In the genomic region with DNA sequence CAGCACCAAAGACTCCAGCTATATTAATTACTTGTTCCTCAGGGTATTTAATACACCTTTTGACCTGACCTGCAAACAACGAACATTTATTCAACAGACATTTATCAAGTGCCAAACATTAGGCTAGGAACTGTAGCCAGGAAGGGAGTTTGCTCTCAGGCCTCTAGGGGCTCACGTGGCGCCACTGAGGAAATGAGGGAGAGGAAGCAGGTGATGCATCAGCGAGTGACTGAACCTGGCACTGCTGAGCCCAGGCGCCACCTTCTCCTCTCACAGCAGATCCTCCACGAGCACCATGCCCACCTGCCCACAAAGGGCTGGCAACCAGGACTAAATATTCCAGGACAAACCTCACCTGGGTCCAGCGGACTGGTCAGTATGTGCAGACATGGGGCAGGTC, we compare ENCODE assay signal across 9 cellular contexts. TPM values are rescaled to one million over a fixed set of nuclear protein-coding genes. Genes with fewer than 3 reads are reported as not detected.
DNase-seq lines count a peak whose midpoint lies in the region; ATAC-seq, FAIRE-seq and TF ChIP-seq lines count a peak whose summit lies in the region.
"Had no signal": no experiment of that assay in that cellular context is flagged by ENCODE, and none has a peak within 500 bp of the region (broad histone marks: within the 10 kb centered on the region; RNA-seq: fewer than 3 reads in every experiment).

No MANE protein-coding gene starts in this region.

- peaks cover 19% of the 10 kb centered on the region for H3K4me1 Mint-ChIP-seq in astrocyte (ENCODE audit: low read depth, unreplicated experiment)

- peaks cover 3% of the 10 kb centered on the region for H3K36me3 ChIP-seq in astrocyte (ENCODE audit: insufficient read depth, low read length)

- no peak overlapping the region for H3K4me2 ChIP-seq in astrocyte (ENCODE audit: low read length)

- H3K27me3 ChIP-seq in astrocyte (ENCODE audit: insufficient read depth, low read length), result no peaks in the 10 kb centered on the region
- H3K27me3 ChIP-seq: right lobe of liver had no signal

- FAIRE-seq in astrocyte (lab: Jason Lieb, UNC), result no peak

- H3K4me3 Mint-ChIP-seq in astrocyte (ENCODE audit: unreplicated experiment), result no peak overlapping the region

- peaks cover 22% of the 10 kb centered on the region for H4K20me1 ChIP-seq in astrocyte (ENCODE audit: insufficient read depth, low read length)

- H3K36me3 Mint-ChIP-seq in astrocyte (ENCODE audit: low read depth, unreplicated experiment), result peaks cover 30% of the 10 kb centered on the region

- H3K27me3 Mint-ChIP-seq in astrocyte (ENCODE audit: low read depth, unreplicated experiment), result no peaks in the 10 kb centered on the region

- peak; percentile 9 for DNase-seq in NCI-H82 (lab: John Stamatoyannopoulos, UW)
- no peak for DNase-seq in NCI-H82 treated with DMSO at 0.1 percent for 48 hours (lab: John Stamatoyannopoulos, UW; ENCODE audit: unreplicated experiment)
- no peak for DNase-seq in astrocyte (ENCODE audit: low read depth)
- DNase-seq in lung microvascular endothelial cell (ENCODE audit: low read depth in 2 of 2), result peak; percentile 68 to 85
- no peak for DNase-seq in hippocampal formation (lab: John Stamatoyannopoulos, UW)
- no peak for DNase-seq in NCI-H146 treated with DMSO at 0.1 percent for 48 hours (lab: John Stamatoyannopoulos, UW; ENCODE audit: unreplicated experiment)
- no peak for DNase-seq in H4 (ENCODE audit: low spot score)
- DNase-seq: right lobe of liver had no signal

- ATAC-seq in HG03175 (IDR thresholded peaks at IDR 0.05; ENCODE audit: unreplicated experiment), result peak; percentile 91

- no peak overlapping the region for H3K4me3 ChIP-seq in astrocyte (ENCODE audit: insufficient read depth, low read depth, low read length)
- H3K4me3 ChIP-seq: right lobe of liver had no signal

- H3K27ac ChIP-seq in astrocyte (ENCODE audit: low read depth, low read length), result no peak overlapping the region
- H3K27ac ChIP-seq: right lobe of liver had no signal

- peak; percentile 33 for TF ChIP-seq CTCF in astrocyte (IDR thresholded peaks at IDR 0.05; ENCODE audit: insufficient read depth, low read depth, low read length)

- H3K9ac ChIP-seq in astrocyte (ENCODE audit: low read length), result no peak overlapping the region

- no peak overlapping the region for H3K27ac Mint-ChIP-seq in astrocyte (ENCODE audit: unreplicated experiment)

- peaks cover 8% of the 10 kb centered on the region for H3K4me1 ChIP-seq in astrocyte (ENCODE audit: insufficient read depth, low read length)

- no peaks in the 10 kb centered on the region for H3K9me3 ChIP-seq in astrocyte (ENCODE audit: insufficient read depth, low read depth, low read length)
- H3K9me3 ChIP-seq: right lobe of liver had no signal

- peaks cover 4% of the 10 kb centered on the region for H3K9me3 Mint-ChIP-seq in astrocyte (ENCODE audit: unreplicated experiment)

- no peak overlapping the region for H2AFZ ChIP-seq in astrocyte (ENCODE audit: low read depth, low read length)

- H3K79me2 ChIP-seq in astrocyte (ENCODE audit: insufficient read depth, low read length), result no peaks in the 10 kb centered on the region

RNA-seq across cellular contexts. Expression of a gene that starts 50.2 kb away (rescaled TPM):
- 62.8 and 65.8 TPM in 2 replicates for total RNA-seq in astrocyte
- 38.4 and 57.9 TPM in 2 replicates for total RNA-seq in lung microvascular endothelial cell
- total RNA-seq in H4 (2014; rRNA removed; shearing (Covaris generic)), result 34.2 and 35.8 TPM in 2 replicates

RNA-seq across cellular contexts. Expression of a gene that starts 50.7 kb away (rescaled TPM):
- total RNA-seq in astrocyte (110 and 121 TPM in 2 replicates), lung microvascular endothelial cell (25.6 and 28.1 TPM in 2 replicates)
- 9.1 and 15.9 TPM in 2 replicates for total RNA-seq in H4 (2014; rRNA removed; shearing (Covaris generic))

Comparison
In these comparisons a context has a peak if more than half of its experiments do, and no peak if none do; other contexts are left out.
1. DNase-seq: peak in NCI-H82 (single experiment) and lung microvascular endothelial cell (2 of 2); none in NCI-H82 treated with DMSO at 0.1 percent for 48 hours (single experiment), astrocyte (single experiment), hippocampal formation (0 of 2), NCI-H146 treated with DMSO at 0.1 percent for 48 hours (single experiment) and H4 (single experiment).